ENCODE assay signal across 1 cellular context in the genomic region with DNA sequence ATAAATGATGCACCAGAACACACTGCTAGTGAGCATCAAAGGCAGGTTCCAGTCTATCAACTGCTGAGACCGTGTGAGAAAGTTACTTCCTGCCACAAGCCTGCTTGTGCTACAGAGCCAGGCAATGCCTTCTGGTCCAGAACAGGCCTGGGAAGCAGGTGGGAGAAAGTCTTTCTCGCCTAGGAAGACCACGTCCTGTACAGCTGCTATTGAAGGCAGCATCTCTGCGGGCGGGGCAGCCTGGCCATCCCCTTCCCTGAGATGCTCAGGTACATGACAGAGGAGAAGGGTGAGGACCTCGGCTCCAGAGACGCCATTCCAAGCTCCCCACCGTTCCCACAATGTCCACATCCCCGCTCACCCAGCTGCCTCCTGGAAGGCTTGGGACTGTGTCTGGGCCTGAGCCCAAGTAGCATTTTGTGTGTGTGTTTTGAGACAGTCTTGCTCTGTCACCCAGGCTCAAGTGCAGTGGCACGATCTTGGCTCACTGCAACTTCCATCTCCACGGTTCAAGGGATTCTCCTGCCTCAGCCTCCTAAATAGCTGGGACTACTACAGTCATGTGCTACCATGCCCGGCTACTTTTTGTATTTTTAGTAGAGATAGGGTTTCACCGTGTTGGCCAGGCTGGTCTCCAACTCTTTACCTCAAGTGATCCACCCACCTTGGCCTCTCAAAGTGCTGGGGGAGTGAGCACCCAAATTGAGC.
TF ChIP-seq lines count a peak whose summit lies in the region.

No MANE protein-coding gene starts in this region.

TF ChIP-seq in HEK293, 187 proteins besides CTCF, POLR2A, EP300 and RAD21 (continued from another document):
- TF ChIP-seq, protein P1, sequence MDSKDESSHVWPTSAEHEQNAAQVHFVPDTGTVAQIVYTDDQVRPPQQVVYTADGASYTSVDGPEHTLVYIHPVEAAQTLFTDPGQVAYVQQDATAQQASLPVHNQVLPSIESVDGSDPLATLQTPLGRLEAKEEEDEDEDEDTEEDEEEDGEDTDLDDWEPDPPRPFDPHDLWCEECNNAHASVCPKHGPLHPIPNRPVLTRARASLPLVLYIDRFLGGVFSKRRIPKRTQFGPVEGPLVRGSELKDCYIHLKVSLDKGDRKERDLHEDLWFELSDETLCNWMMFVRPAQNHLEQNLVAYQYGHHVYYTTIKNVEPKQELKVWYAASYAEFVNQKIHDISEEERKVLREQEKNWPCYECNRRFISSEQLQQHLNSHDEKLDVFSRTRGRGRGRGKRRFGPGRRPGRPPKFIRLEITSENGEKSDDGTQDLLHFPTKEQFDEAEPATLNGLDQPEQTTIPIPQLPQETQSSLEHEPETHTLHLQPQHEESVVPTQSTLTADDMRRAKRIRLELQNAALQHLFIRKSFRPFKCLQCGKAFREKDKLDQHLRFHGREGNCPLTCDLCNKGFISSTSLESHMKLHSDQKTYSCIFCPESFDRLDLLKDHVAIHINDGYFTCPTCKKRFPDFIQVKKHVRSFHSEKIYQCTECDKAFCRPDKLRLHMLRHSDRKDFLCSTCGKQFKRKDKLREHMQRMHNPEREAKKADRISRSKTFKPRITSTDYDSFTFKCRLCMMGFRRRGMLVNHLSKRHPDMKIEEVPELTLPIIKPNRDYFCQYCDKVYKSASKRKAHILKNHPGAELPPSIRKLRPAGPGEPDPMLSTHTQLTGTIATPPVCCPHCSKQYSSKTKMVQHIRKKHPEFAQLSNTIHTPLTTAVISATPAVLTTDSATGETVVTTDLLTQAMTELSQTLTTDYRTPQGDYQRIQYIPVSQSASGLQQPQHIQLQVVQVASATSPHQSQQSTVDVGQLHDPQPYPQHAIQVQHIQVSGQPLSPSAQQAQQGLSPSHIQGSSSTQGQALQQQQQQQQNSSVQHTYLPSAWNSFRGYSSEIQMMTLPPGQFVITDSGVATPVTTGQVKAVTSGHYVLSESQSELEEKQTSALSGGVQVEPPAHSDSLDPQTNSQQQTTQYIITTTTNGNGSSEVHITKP (tag by site-specific recombination; IDR thresholded peaks at IDR 0.05): 0 out of 2 replicates have a peak, but pooled peaks have one; percentile 15
- TF ChIP-seq ZNF2 (tag by site-specific recombination; IDR thresholded peaks at IDR 0.05): peak; percentile 19; the same call in 1 of the 2 replicates
